ENCODE assay signal across 8 cellular contexts in genomic region chr17:4412933-4413831, GRCh38. TPM values are rescaled to one million over a fixed set of nuclear protein-coding genes. Genes with fewer than 3 reads are reported as not detected.
DNase-seq lines count a peak whose midpoint lies in the region; ATAC-seq and TF ChIP-seq lines count a peak whose summit lies in the region.

No MANE protein-coding gene starts in this region.

- H3K4me1 Mint-ChIP-seq in activated naive CD4-positive, alpha-beta T cell treated with anti-CD3 and anti-CD28 coated beads, Interleukin-2, amount 10 ng/mL, durations not matched to agents 7 days and 5 days, result peaks cover 7% of the 10 kb centered on the region
- H3K4me1 Mint-ChIP-seq in glutamatergic neuron (ENCODE audit: low read depth, unreplicated experiment), result peaks cover 4% of the 10 kb centered on the region

- H3K4me1 ChIP-seq in tibial nerve, result peaks cover 0 to 14% (median 0%) of the 10 kb centered on the region in 4 donors

- peak overlapping the region; percentile 14 for H3K27ac Mint-ChIP-seq in activated naive CD4-positive, alpha-beta T cell treated with anti-CD3 and anti-CD28 coated beads, Interleukin-2, amount 10 ng/mL, durations not matched to agents 7 days and 5 days
- no peak overlapping the region for H3K27ac Mint-ChIP-seq in glutamatergic neuron (ENCODE audit: unreplicated experiment)

- 34 to 37% methylated on average over 26 to 27 of the region's 27 CpGs for WGBS in tibial nerve, 2 donors

- peak; percentile 61 for ATAC-seq in GM21528 (IDR thresholded peaks at IDR 0.05; ENCODE audit: low FRiP score, unreplicated experiment)

- no peaks in the 10 kb centered on the region for H3K9me3 Mint-ChIP-seq in activated naive CD4-positive, alpha-beta T cell treated with anti-CD3 and anti-CD28 coated beads, Interleukin-2, amount 10 ng/mL, durations not matched to agents 7 days and 5 days
- peaks cover 5% of the 10 kb centered on the region for H3K9me3 Mint-ChIP-seq in glutamatergic neuron (ENCODE audit: unreplicated experiment)

- peak overlapping the region in 2 of 4 donors; percentile 50 to 62 for H3K27ac ChIP-seq in tibial nerve

- H3K9me3 ChIP-seq in tibial nerve, result no peaks in the 10 kb centered on the region

- H3K27me3 ChIP-seq in BJ (ENCODE audit: control insufficient read depth, insufficient read depth, low read length), result no peaks in the 10 kb centered on the region
- no peaks in the 10 kb centered on the region for H3K27me3 ChIP-seq in tibial nerve

- DNase-seq in BJ (ENCODE audit: low read depth) (no peak), NCI-H128 (lab: John Stamatoyannopoulos, UW; ENCODE audit: unreplicated experiment) (peak; percentile 54), SKM-1 treated with dmso at 0.1 percent for 144 hours (lab: John Stamatoyannopoulos, UW; ENCODE audit: unreplicated experiment) (peak; percentile 64), glutamatergic neuron (peak; percentile 98), pons (ENCODE audit: low spot score) (peak; percentile 89), tibial nerve (ENCODE audit: low spot score in 2 of 2) (peak; percentile 88 to 96)
- DNase-seq in activated naive CD4-positive, alpha-beta T cell treated with anti-CD3 and anti-CD28 coated beads, Interleukin-2, amount 10 ng/mL, durations not matched to agents 7 days and 5 days, result peak; percentile 95

- H3K27me3 Mint-ChIP-seq in activated naive CD4-positive, alpha-beta T cell treated with anti-CD3 and anti-CD28 coated beads, Interleukin-2, amount 10 ng/mL, durations not matched to agents 7 days and 5 days, result peaks cover 5% of the 10 kb centered on the region
- no peaks in the 10 kb centered on the region for H3K27me3 Mint-ChIP-seq in glutamatergic neuron (ENCODE audit: unreplicated experiment)

- H3K4me3 ChIP-seq in BJ (ENCODE audit: low read depth, low read length) (no peak overlapping the region), tibial nerve (no peak overlapping the region)

- H3K36me3 ChIP-seq in BJ (ENCODE audit: control insufficient read depth, insufficient read depth, low read length) (no peaks in the 10 kb centered on the region), tibial nerve (no peaks in the 10 kb centered on the region)

- TF ChIP-seq POLR2A in tibial nerve (IDR thresholded peaks at IDR 0.05), result no peak

- peak in 1 of 2 donors; percentile 8 for TF ChIP-seq EP300 in tibial nerve (IDR thresholded peaks at IDR 0.05)

- POLR2A ChIA-PET in BJ (lab: Charles Lee), result no interaction called here

- H3K36me3 Mint-ChIP-seq in activated naive CD4-positive, alpha-beta T cell treated with anti-CD3 and anti-CD28 coated beads, Interleukin-2, amount 10 ng/mL, durations not matched to agents 7 days and 5 days, result no peaks in the 10 kb centered on the region
- no peaks in the 10 kb centered on the region for H3K36me3 Mint-ChIP-seq in glutamatergic neuron (ENCODE audit: unreplicated experiment)

- peak overlapping the region; percentile 56 for H3K4me3 Mint-ChIP-seq in activated naive CD4-positive, alpha-beta T cell treated with anti-CD3 and anti-CD28 coated beads, Interleukin-2, amount 10 ng/mL, durations not matched to agents 7 days and 5 days
- no peak overlapping the region for H3K4me3 Mint-ChIP-seq in glutamatergic neuron (ENCODE audit: unreplicated experiment)

- CTCF ChIA-PET in BJ (lab: Yijun Ruan, JAX), result interaction anchor here (0.6 to 8.8 kb wide), 16 partner anchors 9 to 497 kb away, joined by 3 to 103 read pairs (median 4); partner anchors contain the start of gene P2RX1
- CTCF ChIA-PET in activated naive CD4-positive, alpha-beta T cell treated with anti-CD3 and anti-CD28 coated beads, Interleukin-2, amount 10 ng/mL, durations not matched to agents 7 days and 5 days (lab: Charles Lee), result interaction anchor here (0.6 to 1.6 kb wide), 8 partner anchors 11 to 213 kb away, joined by 3 to 13 read pairs (median 4); no protein-coding TSS in a partner anchor

- TF ChIP-seq CTCF in BJ (IDR thresholded peaks at IDR 0.05; ENCODE audit: insufficient read depth, low read depth, low read length) (peak; percentile 89), glutamatergic neuron (IDR thresholded peaks at IDR 0.05; ENCODE audit: partially characterized antibody, unreplicated experiment) (peak; percentile 92), tibial nerve (IDR thresholded peaks at IDR 0.05) (peak; percentile 88 to 97 (median 91))

RNA-seq across cellular contexts. Expression of gene SPNS3, which starts 20.6 kb away (rescaled TPM):
- not detected in 2 replicates for polyA plus RNA-seq in BJ (2011; rRNA removed)
- polyA minus RNA-seq in BJ (2011; rRNA and poly(A)+ RNA removed), result 0.10 TPM in 1 of 2 replicates, not detected in the other
- not detected for total RNA-seq in glutamatergic neuron (ENCODE audit: unreplicated experiment)
- total RNA-seq in tibial nerve, result under 1 TPM in 1 of 4 donors, not detected in 3; 0.44 TPM

RNA-seq across cellular contexts. Expression of gene UBE2G1, which starts 46.7 kb away (rescaled TPM):
- 23.1 and 35.1 TPM in 2 replicates for polyA plus RNA-seq in BJ (2011; rRNA removed)
- 11.8 and 16.4 TPM in 2 replicates for polyA minus RNA-seq in BJ (2011; rRNA and poly(A)+ RNA removed)
- total RNA-seq in glutamatergic neuron (ENCODE audit: unreplicated experiment) (120 TPM), tibial nerve (10 to 100 TPM; 30.4 to 50.7 (median 38.3) TPM)
